9 cellular contexts compared by ENCODE assay signal in the genomic region with DNA sequence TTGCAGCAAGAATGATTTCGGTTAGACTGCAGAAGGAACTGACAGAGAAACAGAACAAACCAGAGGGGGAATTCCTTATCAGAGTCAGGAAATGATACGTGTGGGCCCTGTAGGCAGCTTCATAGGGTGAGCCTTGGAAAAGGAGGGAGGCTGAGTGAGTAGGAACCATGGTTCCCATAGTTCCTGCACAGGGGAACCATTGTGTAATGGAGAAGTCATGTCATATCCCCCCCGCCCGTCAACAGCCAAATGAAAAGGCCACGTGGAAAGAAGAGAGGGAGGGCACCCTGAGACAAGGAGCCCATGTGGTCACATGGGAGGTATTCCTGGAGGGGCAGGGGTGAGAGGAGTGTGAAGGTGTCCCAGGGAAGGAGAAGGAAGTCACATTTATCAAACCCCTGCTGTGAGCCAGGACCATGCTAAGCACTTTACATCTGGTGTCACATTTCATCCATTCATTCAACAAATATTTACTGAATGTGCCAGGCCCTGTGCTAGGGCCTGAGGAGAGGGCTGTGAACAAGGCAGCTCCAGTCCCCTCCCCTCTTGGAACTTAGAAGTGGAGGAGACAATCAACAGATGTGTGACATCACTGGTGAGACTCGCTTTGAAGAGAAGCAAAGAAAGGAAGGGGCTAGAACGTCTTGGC. TPM values are rescaled to one million over a fixed set of nuclear protein-coding genes. Genes with fewer than 3 reads are reported as not detected.
DNase-seq lines count a peak whose midpoint lies in the region; ATAC-seq, FAIRE-seq and TF ChIP-seq lines count a peak whose summit lies in the region.
"Had no signal": no experiment of that assay in that cellular context is flagged by ENCODE, and none has a peak within 500 bp of the region (broad histone marks: within the 10 kb centered on the region; RNA-seq: fewer than 3 reads in every experiment).

No MANE protein-coding gene starts in this region.

- H3K27ac Mint-ChIP-seq in naive thymus-derived CD4-positive, alpha-beta T cell, result peak overlapping the region in 6 of 9 donors; percentile 42 to 85 (median 62)

- TF ChIP-seq CTCF in bronchial epithelial cell (IDR thresholded peaks at IDR 0.05; ENCODE audit: insufficient read depth, low read length, severe bottlenecking), result no peak

- H3K4me1 ChIP-seq in naive thymus-derived CD4-positive, alpha-beta T cell (ENCODE audit: control insufficient read depth in 2 of 2, insufficient read depth in 2 of 2, low read length in 2 of 2), result no peaks in the 10 kb centered on the region

- H3K9me3 ChIP-seq in naive thymus-derived CD4-positive, alpha-beta T cell (ENCODE audit: control insufficient read depth in 2 of 3, low read length in 3 of 3), result no peaks in the 10 kb centered on the region

- no peaks in the 10 kb centered on the region for H3K9me3 Mint-ChIP-seq in naive thymus-derived CD4-positive, alpha-beta T cell

- no peak overlapping the region for H3K4me3 ChIP-seq in bronchial epithelial cell (ENCODE audit: low read depth, low read length)
- H3K4me3 ChIP-seq in naive thymus-derived CD4-positive, alpha-beta T cell (ENCODE audit: low read length), result no peak overlapping the region

- no peaks in the 10 kb centered on the region for H3K27me3 ChIP-seq in bronchial epithelial cell (ENCODE audit: control insufficient read depth, insufficient read depth, low read length)
- H3K27me3 ChIP-seq in naive thymus-derived CD4-positive, alpha-beta T cell (ENCODE audit: control insufficient read depth in 2 of 2, insufficient read depth in 2 of 2, low read length in 2 of 2), result no peaks in the 10 kb centered on the region

- H3K4me3 Mint-ChIP-seq in naive thymus-derived CD4-positive, alpha-beta T cell, result peak overlapping the region in 1 of 10 donors; percentile 12

- CTCF ChIA-PET in naive thymus-derived CD4-positive, alpha-beta T cell (lab: Charles Lee), result interaction anchor here (0.7 to 8.7 kb wide), 3 partner anchors 12 to 42 kb away, joined by 3 to 109 read pairs (median 7); no protein-coding TSS in a partner anchor

- peaks cover 10 to 45% (median 20%) of the 10 kb centered on the region in 7 donors for H3K4me1 Mint-ChIP-seq in naive thymus-derived CD4-positive, alpha-beta T cell

- H3K27ac ChIP-seq in naive thymus-derived CD4-positive, alpha-beta T cell (ENCODE audit: low read depth, low read length), result no peak overlapping the region

- no peak for FAIRE-seq in bronchial epithelial cell (lab: Jason Lieb, UNC)
- FAIRE-seq: colon had no signal

- peak; percentile 70 for DNase-seq in COLO829 (ENCODE audit: low spot score)
- peak; percentile 86 for DNase-seq in M059J (ENCODE audit: low read depth)
- peak; percentile 78 for DNase-seq in bronchial epithelial cell (ENCODE audit: low read depth)
- no peak for DNase-seq in naive thymus-derived CD4-positive, alpha-beta T cell
- no peak for DNase-seq in RPMI8226
- DNase-seq in activated CD4-positive, CD25-positive, alpha-beta regulatory T cell (lab: John Stamatoyannopoulos, UW), result no peak
- no peak for DNase-seq in hepatic stellate cell (ENCODE audit: low spot score)
- no peak for DNase-seq in ecto neural progenitor cell (ENCODE audit: low spot score)

- peaks cover 0 to 2% (median 0%) of the 10 kb centered on the region in 5 donors for H3K36me3 Mint-ChIP-seq in naive thymus-derived CD4-positive, alpha-beta T cell

- intact Hi-C loops in naive thymus-derived CD4-positive, alpha-beta T cell (cut with micrococcal nuclease), result no loop called here

- H3K27me3 Mint-ChIP-seq in naive thymus-derived CD4-positive, alpha-beta T cell, result no peaks in the 10 kb centered on the region

- POLR2A ChIA-PET in naive thymus-derived CD4-positive, alpha-beta T cell (lab: Charles Lee), result interaction anchor here (0.6 to 6.4 kb wide), 2 partner anchors 11 to 23 kb away, joined by 3 to 57 read pairs; no protein-coding TSS in a partner anchor

- no peaks in the 10 kb centered on the region for H3K36me3 ChIP-seq in bronchial epithelial cell (ENCODE audit: control insufficient read depth, insufficient read depth, low read length)
- no peaks in the 10 kb centered on the region for H3K36me3 ChIP-seq in naive thymus-derived CD4-positive, alpha-beta T cell (ENCODE audit: control insufficient read depth in 2 of 3, insufficient read depth in 3 of 3, low read length in 3 of 3)

- ATAC-seq in naive thymus-derived CD4-positive, alpha-beta T cell, result peak; percentile 78

RNA-seq across cellular contexts. Expression of gene FGR, which starts 15.7 kb away (rescaled TPM):
- 0.17 TPM in 1 of 2 replicates, not detected in the other for total RNA-seq in M059J (2014; rRNA removed; shearing (Covaris generic))
- total RNA-seq in bronchial epithelial cell, result 0.13 and 1.1 TPM in 2 replicates
- 100 to 1,000 TPM in 1 of 5 experiments, 10 to 100 TPM in 1, 1 to 10 TPM in 2, under 1 TPM in 1; 0.15 to 246 (median 1.9) TPM for total RNA-seq in naive thymus-derived CD4-positive, alpha-beta T cell
- under 1 TPM; 0.70 to 0.72 TPM for polyA plus RNA-seq in naive thymus-derived CD4-positive, alpha-beta T cell

RNA-seq across cellular contexts. Expression of gene IFI6, which starts 21.3 kb away (rescaled TPM):
- 3,501 and 4,716 TPM in 2 replicates for total RNA-seq in M059J (2014; rRNA removed; shearing (Covaris generic))
- total RNA-seq in bronchial epithelial cell, result 1.3 and 2.8 TPM in 2 replicates
- total RNA-seq in naive thymus-derived CD4-positive, alpha-beta T cell, result 100 to 1,000 TPM in 1 of 5 experiments, 10 to 100 TPM in 4; 24.7 to 266 (median 33.2) TPM
- 100 to 1,000 TPM; 166 to 186 TPM for polyA plus RNA-seq in naive thymus-derived CD4-positive, alpha-beta T cell

RNA-seq across cellular contexts. Expression of gene AHDC1, which starts 46.7 kb away (rescaled TPM):
- total RNA-seq in M059J (2014; rRNA removed; shearing (Covaris generic)), result 6.0 and 19.1 TPM in 2 replicates
- 5.0 and 14.6 TPM in 2 replicates for total RNA-seq in bronchial epithelial cell
- 10 to 100 TPM; 18.4 to 38.8 (median 21.3) TPM for total RNA-seq in naive thymus-derived CD4-positive, alpha-beta T cell
- 1 to 10 TPM in 1 of 2 donors, under 1 TPM in 1; 0.90 to 2.0 TPM for polyA plus RNA-seq in naive thymus-derived CD4-positive, alpha-beta T cell

Comparison
In these comparisons a context has a peak if more than half of its experiments do, and no peak if none do; other contexts are left out.
1. DNase-seq: peak in COLO829 (single experiment), M059J (single experiment) and bronchial epithelial cell (single experiment); none in naive thymus-derived CD4-positive, alpha-beta T cell (0 of 9), RPMI8226 (single experiment), activated CD4-positive, CD25-positive, alpha-beta regulatory T cell (0 of 4), hepatic stellate cell (single experiment) and ecto neural progenitor cell (single experiment).
2. RNA of gene IFI6, which starts 21.3 kb away (total RNA-seq): 3,501 to 4,716 TPM in M059J; 24.7 to 266 TPM in naive thymus-derived CD4-positive, alpha-beta T cell and 1.3 to 2.8 TPM in bronchial epithelial cell; every median in the first group is over 10 times any median in the second.